ENCODE assay signal across 8 cellular contexts in the genomic region with DNA sequence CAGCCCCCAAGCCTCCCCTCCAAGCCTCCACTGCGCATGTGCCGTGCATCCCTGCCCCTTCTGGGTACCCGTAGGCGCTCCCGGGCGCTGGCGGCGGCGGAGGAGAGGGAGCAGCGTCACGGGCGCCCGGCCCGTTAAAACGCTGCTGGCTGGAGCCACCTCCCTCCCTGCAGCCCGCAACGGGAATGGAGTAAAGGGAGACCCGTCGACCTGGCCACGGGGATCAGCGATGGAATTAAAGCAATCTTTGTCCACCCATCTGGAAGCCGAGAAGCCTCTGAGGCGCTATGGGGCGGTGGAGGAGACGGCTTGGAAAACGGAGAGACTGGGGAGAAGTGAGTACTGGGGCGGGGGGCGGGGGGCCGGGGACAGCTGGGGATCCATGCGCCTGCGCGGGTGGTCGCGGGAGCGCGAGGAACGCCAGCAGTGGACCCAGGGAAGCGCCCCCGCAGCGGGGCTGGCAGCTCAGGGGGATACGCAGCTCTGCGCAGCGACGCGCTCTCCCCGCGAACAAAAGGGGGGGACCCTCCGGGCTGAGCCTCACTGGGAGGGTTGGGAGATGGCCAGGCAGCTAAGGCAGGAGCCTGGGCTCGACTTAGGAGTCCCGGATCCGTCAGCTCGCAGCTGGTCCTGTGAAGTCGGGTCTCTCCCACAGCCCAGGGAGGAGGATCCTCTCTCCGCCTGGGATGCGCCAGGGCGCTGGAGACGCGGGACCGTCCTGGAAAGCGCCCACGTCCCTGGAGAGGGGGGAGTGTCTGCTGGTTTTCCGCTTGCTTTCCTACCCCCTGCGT. TPM values are rescaled to one million over a fixed set of nuclear protein-coding genes. Genes with fewer than 3 reads are reported as not detected.
DNase-seq lines count a peak whose midpoint lies in the region; ATAC-seq, FAIRE-seq and TF ChIP-seq lines count a peak whose summit lies in the region.

A gene (plus strand): TSS at position 164 of the 791 bp plus-strand sequence. CDS start 66 bp downstream, at position 230.

- no peak for TF ChIP-seq CTCF in bronchial epithelial cell (IDR thresholded peaks at IDR 0.05; ENCODE audit: insufficient read depth, low read length, severe bottlenecking)
- no peak for TF ChIP-seq CTCF in gastrocnemius medialis (IDR thresholded peaks at IDR 0.05 in 4 of 5, conservative IDR thresholded peaks at IDR 0.05 in 1 of 5)

- in situ Hi-C loops in ACHN (cut with HindIII; ENCODE audit: low pct_ligation_motif_present, low pct_unique_long_range_greater_than_20kb, low sequenced_read_pairs): no loop called here
- in situ Hi-C loops in gastrocnemius medialis (cut with MboI; ENCODE audit: low sequenced_read_pairs in 4 of 4): no loop called here

- DNase-seq in ACHN (peak; percentile 56), bronchial epithelial cell (ENCODE audit: low read depth) (peak; percentile 36), gastrocnemius medialis (peak; percentile 62 to 75), NOMO-1 treated with dmso at 0.1 percent for 144 hours (lab: John Stamatoyannopoulos, UW; ENCODE audit: unreplicated experiment) (no peak)
- DNase-seq in activated CD4-positive, alpha-beta T cell treated with anti-CD3 and anti-CD28 coated beads for 1 hour: peak; percentile 23

- H3K4me1 ChIP-seq in HUES48 (ENCODE audit: control insufficient read depth, insufficient read depth, low read length): peaks cover 7% of the 10 kb centered on the region
- H3K4me1 ChIP-seq in iPS-20b (ENCODE audit: insufficient read depth, low read length): no peaks in the 10 kb centered on the region
- H3K4me1 ChIP-seq in gastrocnemius medialis: peaks cover 10 to 15% of the 10 kb centered on the region in 2 donors

- H3K27me3 ChIP-seq in HUES48 (ENCODE audit: control insufficient read depth, insufficient read depth, low read length): peaks cover 12% of the 10 kb centered on the region
- H3K27me3 ChIP-seq in bronchial epithelial cell (ENCODE audit: control insufficient read depth, insufficient read depth, low read length): no peaks in the 10 kb centered on the region
- H3K27me3 ChIP-seq in iPS-20b (ENCODE audit: insufficient read depth, low read length): peaks cover 16% of the 10 kb centered on the region
- no peaks in the 10 kb centered on the region for H3K27me3 ChIP-seq in gastrocnemius medialis

- H3K36me3 ChIP-seq in HUES48 (ENCODE audit: control insufficient read depth, insufficient read depth, low read length): no peaks in the 10 kb centered on the region
- no peaks in the 10 kb centered on the region for H3K36me3 ChIP-seq in bronchial epithelial cell (ENCODE audit: control insufficient read depth, insufficient read depth, low read length)
- no peaks in the 10 kb centered on the region for H3K36me3 ChIP-seq in iPS-20b (ENCODE audit: insufficient read depth, low read depth, low read length)
- H3K36me3 ChIP-seq in gastrocnemius medialis: no peaks in the 10 kb centered on the region

- ATAC-seq in gastrocnemius medialis (peak; percentile 75 to 82), HG02870 (IDR thresholded peaks at IDR 0.05; ENCODE audit: unreplicated experiment) (no peak)

- intact Hi-C loops in gastrocnemius medialis (cut with DNase I; ENCODE audit: low total_unique reads): loop anchor here (2.0 to 10.0 kb wide), 2 partner anchors 22 to 210 kb away; a partner anchor contains a TSS

- peak; percentile 76 to 85 for TF ChIP-seq POLR2A in gastrocnemius medialis (IDR thresholded peaks at IDR 0.05)

- H3K4me3 ChIP-seq in HUES48 (ENCODE audit: low read depth, low read length) (peak within 1 kb of the TSS; percentile 81), bronchial epithelial cell (ENCODE audit: low read depth, low read length) (peak within 1 kb of the TSS; percentile 42), iPS-20b (ENCODE audit: low read length) (peak within 1 kb of the TSS; percentile 87), gastrocnemius medialis (peak within 1 kb of the TSS; percentile 86 to 95 (median 86))

- no peaks in the 10 kb centered on the region for H3K9me3 ChIP-seq in HUES48 (ENCODE audit: control insufficient read depth, insufficient read depth, low read length)
- H3K9me3 ChIP-seq in iPS-20b (ENCODE audit: insufficient read depth, low read depth, low read length): no peaks in the 10 kb centered on the region
- H3K9me3 ChIP-seq in gastrocnemius medialis: no peaks in the 10 kb centered on the region

- H3K27ac ChIP-seq in HUES48 (ENCODE audit: low read depth, low read length): no peak within 1 kb of the TSS
- no peak within 1 kb of the TSS for H3K27ac ChIP-seq in iPS-20b (ENCODE audit: low read length)
- peak within 1 kb of the TSS; percentile 82 to 93 (median 88) for H3K27ac ChIP-seq in gastrocnemius medialis

- H3K9ac ChIP-seq in HUES48 (ENCODE audit: low read depth, low read length): no peak within 1 kb of the TSS; the same call in none of the 2 replicates
- H3K9ac ChIP-seq in iPS-20b (ENCODE audit: low read depth, low read length): peak within 1 kb of the TSS; percentile 72; the same call in 1 of the 2 replicates

- FAIRE-seq in bronchial epithelial cell (lab: Jason Lieb, UNC): no peak

RNA-seq across cellular contexts. Expression of the gene that starts here (rescaled TPM):
- total RNA-seq in bronchial epithelial cell (4.5 and 8.4 TPM in 2 replicates), gastrocnemius medialis (100 to 1,000 TPM; 112 to 392 (median 237) TPM)

Comparison
In these comparisons a context has a peak if more than half of its experiments do, and no peak if none do; other contexts are left out.
1. RNA of the gene that starts here (total RNA-seq): 112 to 392 TPM in gastrocnemius medialis; 4.5 to 8.4 TPM in bronchial epithelial cell; every median in the first group is over 10 times any median in the second.
2. H3K27ac ChIP-seq: peak in gastrocnemius medialis (4 of 4); none in HUES48 (single experiment) and iPS-20b (single experiment).
3. Peak in every context shown above with its lines, with median percentiles within 50 percentile points of each other: H3K4me3 ChIP-seq.